Comparison of ENCODE assay signal across 8 cellular contexts in the genomic region with DNA sequence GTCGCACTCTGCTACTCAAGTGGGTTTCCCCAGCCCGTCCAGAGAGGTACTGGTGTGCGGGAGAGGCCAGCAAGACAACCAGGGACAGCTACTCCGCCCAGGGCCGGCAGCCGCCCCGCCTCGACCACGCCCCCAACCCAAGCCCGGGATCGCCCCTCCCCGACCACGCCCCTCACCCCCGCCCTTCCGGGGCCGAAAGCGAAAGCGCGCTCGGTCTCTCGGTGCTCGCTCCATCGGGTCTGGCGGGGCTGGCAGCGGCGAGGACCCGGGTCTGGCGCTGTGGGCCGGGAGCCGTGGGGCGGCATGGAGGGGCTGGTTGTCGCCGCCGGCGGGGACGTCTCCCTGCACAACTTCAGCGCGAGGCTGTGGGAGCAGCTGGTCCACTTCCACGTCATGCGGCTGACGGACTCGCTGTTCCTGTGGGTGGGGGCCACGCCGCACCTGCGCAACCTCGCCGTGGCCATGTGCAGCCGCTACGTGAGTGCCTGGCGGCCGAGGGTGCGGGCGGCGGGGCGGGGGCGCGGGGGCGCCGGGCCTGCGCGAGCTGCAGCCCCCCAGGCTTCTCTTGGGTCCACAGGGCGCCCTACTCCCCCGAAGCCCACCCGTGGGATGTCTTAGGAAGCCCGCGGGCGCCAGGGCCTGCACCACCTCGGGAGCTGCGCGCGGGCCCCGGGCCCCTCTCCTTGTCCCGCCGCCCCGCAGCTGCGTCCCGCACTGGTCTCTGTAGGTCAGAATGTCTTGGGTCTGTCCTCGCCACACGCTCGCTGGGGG. TPM values are rescaled to one million over a fixed set of nuclear protein-coding genes. Genes with fewer than 3 reads are reported as not detected.
DNase-seq lines count a peak whose midpoint lies in the region; ATAC-seq, FAIRE-seq and TF ChIP-seq lines count a peak whose summit lies in the region.

A gene with protein sequence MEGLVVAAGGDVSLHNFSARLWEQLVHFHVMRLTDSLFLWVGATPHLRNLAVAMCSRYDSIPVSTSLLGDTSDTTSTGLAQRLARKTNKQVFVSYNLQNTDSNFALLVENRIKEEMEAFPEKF (plus strand): TSS at position 228 of the 771 bp plus-strand sequence. CDS start 76 bp downstream, at position 304.

- peak within 1 kb of the TSS; percentile 14 for H2AFZ ChIP-seq in smooth muscle cell (ENCODE audit: low read depth)

- H3K4me3 Mint-ChIP-seq in WTC11 = peak within 1 kb of the TSS; percentile 98
- H3K4me3 Mint-ChIP-seq in immature natural killer cell = peak within 1 kb of the TSS; percentile 89 to 97 (median 94)

- peaks cover 30% of the 10 kb centered on the region for H3K4me1 Mint-ChIP-seq in WTC11
- peaks cover 36 to 42% of the 10 kb centered on the region in 2 donors for H3K4me1 Mint-ChIP-seq in immature natural killer cell

- peaks cover 9% of the 10 kb centered on the region for H3K4me1 ChIP-seq in smooth muscle cell (ENCODE audit: low read depth)

- H3K9me3 Mint-ChIP-seq in WTC11 = peaks cover 17% of the 10 kb centered on the region
- H3K9me3 Mint-ChIP-seq in immature natural killer cell = peaks cover 0 to 2% (median 0%) of the 10 kb centered on the region in 6 donors

- WGBS in smooth muscle cell (ENCODE audit: low lambda C conversion rate) = under 1% methylated on average over 45 of the region's 80 CpGs

- ATAC-seq in GM18909 (IDR thresholded peaks at IDR 0.05; ENCODE audit: poor library complexity, unreplicated experiment) (peak; percentile 75), HG03139 (IDR thresholded peaks at IDR 0.05; ENCODE audit: unreplicated experiment) (peak; percentile 70), WTC11 (peak; percentile 89)

- H3K36me3 ChIP-seq in bronchial epithelial cell (ENCODE audit: control insufficient read depth, insufficient read depth, low read length) (peaks cover 10% of the 10 kb centered on the region), smooth muscle cell (ENCODE audit: low read depth) (no peaks in the 10 kb centered on the region)

- H3K27ac ChIP-seq in AG04450 (ENCODE audit: low read depth, low read length) (peak within 1 kb of the TSS; percentile 47), smooth muscle cell (ENCODE audit: low read depth) (no peak within 1 kb of the TSS)

- TF ChIP-seq CTCF in AG04450 (IDR thresholded peaks at IDR 0.05; ENCODE audit: low read depth, low read length) (no peak), WTC11 (IDR thresholded peaks at IDR 0.05) (no peak), bronchial epithelial cell (IDR thresholded peaks at IDR 0.05; ENCODE audit: insufficient read depth, low read length, severe bottlenecking) (no peak), smooth muscle cell (IDR thresholded peaks at IDR 0.05; ENCODE audit: borderline replicate concordance, insufficient read depth, poor library complexity, severe bottlenecking) (peak; percentile 4)

- POLR2A ChIA-PET in AG04450 (lab: Yijun Ruan, JAX) = interaction anchor here (0.6 to 2.3 kb wide), 3 partner anchors 12 to 731 kb away, joined by 4 to 13 read pairs (median 5); partner anchors contain the start of gene TUBB2A
- POLR2A ChIA-PET in WTC11 (lab: Charles Lee) = interaction anchor here (1.0 to 1.7 kb wide), 3 partner anchors 29 to 96 kb away, joined by 3 to 4 read pairs (median 3); partner anchors contain the start of gene TUBB2B

- no peak for FAIRE-seq in bronchial epithelial cell (lab: Jason Lieb, UNC)

- H3K79me2 ChIP-seq in smooth muscle cell (ENCODE audit: low read depth) = peaks cover 10% of the 10 kb centered on the region

- H3K27ac Mint-ChIP-seq in WTC11 = peak within 1 kb of the TSS; percentile 93
- peak within 1 kb of the TSS; percentile 82 to 96 (median 86) for H3K27ac Mint-ChIP-seq in immature natural killer cell

- H3K27me3 ChIP-seq in AG04450 (ENCODE audit: control insufficient read depth, insufficient read depth, low read length) (peaks cover 15% of the 10 kb centered on the region), bronchial epithelial cell (ENCODE audit: control insufficient read depth, insufficient read depth, low read length) (no peaks in the 10 kb centered on the region), smooth muscle cell (ENCODE audit: low read depth) (no peaks in the 10 kb centered on the region)

- H3K4me3 ChIP-seq in AG04450 (ENCODE audit: low read depth, low read length) (peak within 1 kb of the TSS; percentile 98), bronchial epithelial cell (ENCODE audit: low read depth, low read length) (peak within 1 kb of the TSS; percentile 89), smooth muscle cell (peak within 1 kb of the TSS; percentile 71)

- H3K36me3 Mint-ChIP-seq in WTC11 = peaks cover 25% of the 10 kb centered on the region
- H3K36me3 Mint-ChIP-seq in immature natural killer cell = peaks cover 0 to 6% (median 0%) of the 10 kb centered on the region in 3 donors

- H3K27me3 Mint-ChIP-seq in WTC11 (ENCODE audit: low read depth) (peaks cover 4% of the 10 kb centered on the region), immature natural killer cell (ENCODE audit: low read depth in 3 of 3) (peaks cover 3 to 8% (median 5%) of the 10 kb centered on the region in 3 donors)

- DNase-seq in AG04450 (ENCODE audit: low read depth, low spot score) (peak; percentile 65), NCI-H2227 treated with DMSO at 0.1 percent for 48 hours (lab: John Stamatoyannopoulos, UW) (peak; percentile 91), WTC11 (ENCODE audit: low spot score) (peak; percentile 97), bronchial epithelial cell (ENCODE audit: low read depth) (peak; percentile 55), immature natural killer cell (peak; percentile 90), smooth muscle cell (lab: John Stamatoyannopoulos, UW; ENCODE audit: unreplicated experiment) (peak; percentile 93)

- H4K20me1 ChIP-seq in smooth muscle cell (ENCODE audit: low read depth) = peaks cover 8% of the 10 kb centered on the region

- CTCF ChIA-PET in AG04450 (lab: Charles Lee) (interaction anchor here (3.6 kb wide), 1 partner anchor 8 kb away, joined by 19 read pairs; no protein-coding TSS in a partner anchor), WTC11 (lab: Charles Lee) (interaction anchor here (0.6 to 3.5 kb wide), 13 partner anchors 8 to 260 kb away, joined by 3 to 22 read pairs (median 5); partner anchors contain the start of gene NQO2)

- peak within 1 kb of the TSS; percentile 58 for H3K9ac ChIP-seq in smooth muscle cell (ENCODE audit: low read depth)

- H3K4me2 ChIP-seq in smooth muscle cell = peak within 1 kb of the TSS; percentile 99

- H3F3A ChIP-seq in smooth muscle cell (ENCODE audit: low read depth) = no peaks in the 10 kb centered on the region

- H3K9me3 ChIP-seq in AG04450 (ENCODE audit: control insufficient read depth, insufficient read depth, low read length) (no peaks in the 10 kb centered on the region), smooth muscle cell (replicated peaks; ENCODE audit: low read depth) (no peaks in the 10 kb centered on the region)

TF ChIP-seq in WTC11, 78 proteins besides CTCF, POLR2A, EP300 and RAD21 (continues in another document):
- TF ChIP-seq ESRRA (CRISPR knock-in tag; IDR thresholded peaks at IDR 0.05; ENCODE audit: borderline replicate concordance) (no peak), NFE2L1 (CRISPR knock-in tag; IDR thresholded peaks at IDR 0.05) (peak; percentile 86), MXD4 (CRISPR knock-in tag; IDR thresholded peaks at IDR 0.05; ENCODE audit: borderline replicate concordance) (no peak), TEAD4 (CRISPR knock-in tag; IDR thresholded peaks at IDR 0.05) (no peak), ZNF219 (CRISPR knock-in tag; IDR thresholded peaks at IDR 0.05; ENCODE audit: borderline replicate concordance) (no peak), CREB1 (CRISPR knock-in tag; IDR thresholded peaks at IDR 0.05) (no peak), FOXK1 (CRISPR knock-in tag; IDR thresholded peaks at IDR 0.05) (no peak), ATF3 (CRISPR knock-in tag; conservative IDR thresholded peaks at IDR 0.05) (no peak), NR3C1 (CRISPR knock-in tag; conservative IDR thresholded peaks at IDR 0.05; ENCODE audit: low read depth) (no peak), ETV6 (CRISPR knock-in tag; IDR thresholded peaks at IDR 0.05) (peak; percentile 81; the same call in 1 of the 2 replicates), USF1 (CRISPR knock-in tag; IDR thresholded peaks at IDR 0.05) (no peak), KAT7 (CRISPR knock-in tag; IDR thresholded peaks at IDR 0.05; ENCODE audit: borderline replicate concordance) (0 out of 2 replicates have a peak, but pooled peaks have one; percentile 72)
- TF ChIP-seq, protein P1, sequence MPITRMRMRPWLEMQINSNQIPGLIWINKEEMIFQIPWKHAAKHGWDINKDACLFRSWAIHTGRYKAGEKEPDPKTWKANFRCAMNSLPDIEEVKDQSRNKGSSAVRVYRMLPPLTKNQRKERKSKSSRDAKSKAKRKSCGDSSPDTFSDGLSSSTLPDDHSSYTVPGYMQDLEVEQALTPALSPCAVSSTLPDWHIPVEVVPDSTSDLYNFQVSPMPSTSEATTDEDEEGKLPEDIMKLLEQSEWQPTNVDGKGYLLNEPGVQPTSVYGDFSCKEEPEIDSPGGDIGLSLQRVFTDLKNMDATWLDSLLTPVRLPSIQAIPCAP (CRISPR knock-in tag; IDR thresholded peaks at IDR 0.05) = peak; percentile 82; the same call in 1 of the 2 replicates
- TF ChIP-seq, protein P2, sequence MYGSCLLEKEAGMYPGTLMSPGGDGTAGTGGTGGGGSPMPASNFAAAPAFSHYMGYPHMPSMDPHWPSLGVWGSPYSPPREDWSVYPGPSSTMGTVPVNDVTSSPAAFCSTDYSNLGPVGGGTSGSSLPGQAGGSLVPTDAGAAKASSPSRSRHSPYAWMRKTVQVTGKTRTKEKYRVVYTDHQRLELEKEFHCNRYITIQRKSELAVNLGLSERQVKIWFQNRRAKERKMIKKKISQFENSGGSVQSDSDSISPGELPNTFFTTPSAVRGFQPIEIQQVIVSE (CRISPR knock-in tag; IDR thresholded peaks at IDR 0.05; ENCODE audit: borderline replicate concordance) = no peak

RNA-seq across cellular contexts. Expression of the gene that starts here (rescaled TPM):
- polyA plus RNA-seq in AG04450 (2011; rRNA removed) (15.3 and 15.8 TPM in 2 replicates), immature natural killer cell (10 to 100 TPM; 28.6 to 45.7 (median 29.6) TPM), smooth muscle cell (10.9 and 11.5 TPM in 2 replicates)
- polyA minus RNA-seq in AG04450 (2011; rRNA and poly(A)+ RNA removed) = 9.1 and 11.5 TPM in 2 replicates
- total RNA-seq in WTC11 (2021) (30.2 to 38.2 TPM (median 32.5 TPM) in 3 replicates), bronchial epithelial cell (15.5 and 34.2 TPM in 2 replicates), smooth muscle cell (12.5 TPM in 2 replicates)
